29 cellular contexts compared by ENCODE assay signal in genomic region chr16:75798714-75799113, GRCh38.
"Had no signal": no experiment of that assay in that cellular context is flagged by ENCODE, and none has a peak within 500 bp of the region (broad histone marks: within the 10 kb centered on the region; RNA-seq: fewer than 3 reads in every experiment).

No MANE protein-coding gene starts in this region.

- DNase-seq: activated CD4-positive, alpha-beta memory T cell treated with anti-CD3 and anti-CD28 coated beads for 36 hours; activated CD4-positive, alpha-beta T cell treated with anti-CD3 and anti-CD28 coated beads, Interleukin-2, amount 10 ng/mL, durations not matched to agents 7 days and 5 days; activated CD4-positive, CD25-positive, alpha-beta regulatory T cell treated with anti-CD3 and anti-CD28 coated beads, Interleukin-2, amount 50 U/mL, for 72 hours; activated CD8-positive, alpha-beta memory T cell treated with anti-CD3 and anti-CD28 coated beads for 24 hours; activated gamma-delta T cell; activated naive CD4-positive, alpha-beta T cell treated with anti-CD3 and anti-CD28 coated beads for 36 hours; activated T-cell treated with anti-CD3 and anti-CD28 coated beads for 4 hours; activated T-cell treated with anti-CD3 and anti-CD28 coated beads, Interleukin-2, amount 50 U/mL, for 48 hours; amygdala; MG63; MV-4-11; NCI-H1092 treated with DMSO at 0.1 percent for 48 hours; NCI-H1417 treated with DMSO at 0.1 percent for 48 hours; NCI-H1694 treated with DMSO at 0.1 percent for 48 hours; NCI-H2029 treated with DMSO at 0.1 percent for 48 hours; NCI-H345; NCI-H510A; NCI-H526 treated with DMSO at 0.1 percent for 48 hours; NCI-H82; NK-92 treated with Interleukin-12 subunit alpha and Interleukin-12 subunit beta, amount 100 ng/mL, for 24 hours; SHP77; SW 1271 had no signal

- H3K36me3 ChIP-seq: MG63, SJSA1 had no signal

- H3K9me3 ChIP-seq: MG63, SJSA1 had no signal

- H3K4me1 Mint-ChIP-seq: activated CD4-positive, alpha-beta T cell treated with anti-CD3 and anti-CD28 coated beads, Interleukin-2, amount 10 ng/mL, durations not matched to agents 7 days and 5 days; activated T-helper 17 cell treated with anti-CD3 and anti-CD28 coated beads, Interleukin-2, amount 50 U/mL, for 72 hours; WTC11 had no signal

- H3K9me3 Mint-ChIP-seq: activated CD4-positive, alpha-beta memory T cell treated with anti-CD3 and anti-CD28 coated beads for 36 hours; activated CD4-positive, alpha-beta T cell treated with anti-CD3 and anti-CD28 coated beads, Interleukin-2, amount 10 ng/mL, durations not matched to agents 7 days and 5 days; activated naive CD4-positive, alpha-beta T cell treated with anti-CD3 and anti-CD28 coated beads for 36 hours; activated T-helper 17 cell treated with anti-CD3 and anti-CD28 coated beads, Interleukin-2, amount 50 U/mL, for 72 hours; T-helper 2 cell treated with Interferon-gamma antibody and Interleukin-4, amounts not matched to agents 5 μg/mL and 100 μg/mL, for 36 hours had no signal

- H3K4me3 ChIP-seq: MG63, SJSA1 had no signal

- H3K4me1 ChIP-seq: SJSA1 had no signal

- H3K27ac Mint-ChIP-seq: activated CD4-positive, alpha-beta memory T cell treated with anti-CD3 and anti-CD28 coated beads for 36 hours; activated CD4-positive, alpha-beta T cell treated with anti-CD3 and anti-CD28 coated beads, Interleukin-2, amount 10 ng/mL, durations not matched to agents 7 days and 5 days; activated naive CD4-positive, alpha-beta T cell treated with anti-CD3 and anti-CD28 coated beads for 36 hours; activated naive CD8-positive, alpha-beta T cell; activated T-helper 17 cell treated with anti-CD3 and anti-CD28 coated beads, Interleukin-2, amount 50 U/mL, for 72 hours; brain; T-helper 2 cell treated with Interferon-gamma antibody and Interleukin-4, amounts not matched to agents 5 μg/mL and 100 μg/mL, for 36 hours; WTC11 had no signal

- H3K27ac ChIP-seq: SJSA1 had no signal

- ATAC-seq: activated T-helper 17 cell treated with anti-CD3 and anti-CD28 coated beads, Interleukin-2, amount 50 U/mL, for 72 hours; SK-N-SH treated with all-trans-retinoic acid at 6 μM for 48 hours; WTC11 had no signal

- H3K36me3 Mint-ChIP-seq: activated CD4-positive, alpha-beta memory T cell treated with anti-CD3 and anti-CD28 coated beads for 36 hours; activated naive CD8-positive, alpha-beta T cell; brain; WTC11 had no signal

- H3K4me3 Mint-ChIP-seq: activated CD4-positive, alpha-beta memory T cell treated with anti-CD3 and anti-CD28 coated beads for 36 hours; activated CD4-positive, alpha-beta T cell treated with anti-CD3 and anti-CD28 coated beads, Interleukin-2, amount 10 ng/mL, durations not matched to agents 7 days and 5 days; activated naive CD4-positive, alpha-beta T cell treated with anti-CD3 and anti-CD28 coated beads for 36 hours; activated naive CD8-positive, alpha-beta T cell; activated T-helper 17 cell treated with anti-CD3 and anti-CD28 coated beads, Interleukin-2, amount 50 U/mL, for 72 hours; brain; T-helper 2 cell treated with Interferon-gamma antibody and Interleukin-4, amounts not matched to agents 5 μg/mL and 100 μg/mL, for 36 hours; WTC11 had no signal

- H3K27me3 ChIP-seq: MG63, SJSA1 had no signal
